23 cellular contexts compared by ENCODE assay signal in genomic region chr7:134545918-134546317, GRCh38. TPM values are rescaled to one million over a fixed set of nuclear protein-coding genes. Genes with fewer than 3 reads are reported as not detected.
"Had no signal": no experiment of that assay in that cellular context is flagged by ENCODE, and none has a peak within 500 bp of the region (broad histone marks: within the 10 kb centered on the region; RNA-seq: fewer than 3 reads in every experiment).

No MANE protein-coding gene starts in this region.

- H3K27ac ChIP-seq: SJSA1, SK-N-MC had no signal

- H3K27me3 ChIP-seq: MG63, SJSA1 had no signal

- FAIRE-seq: RCC 7860 had no signal

- H3K9me3 ChIP-seq: MG63, SJSA1 had no signal

- H3K36me3 ChIP-seq: MG63, SJSA1 had no signal

- H3K4me3 ChIP-seq: MG63, SJSA1, SK-N-MC had no signal

- DNase-seq: Karpas-422, KG1, MG63, NCI-H1092, NCI-H1105 treated with DMSO at 0.1 percent for 48 hours, NCI-H1436, NCI-H187, NCI-H2029, NCI-H2081 treated with DMSO at 0.1 percent for 48 hours, NCI-H2171, NCI-H226, NCI-H446, NCI-H510A, NCI-H524 treated with DMSO at 0.1 percent for 48 hours, NCI-H69, NCI-H774, Right ventricle myocardium superior, RPMI8226, SIG-M5 had no signal

RNA-seq across cellular contexts. Expression of gene AKR1B15, which starts 3.0 kb away (rescaled TPM):
- total RNA-seq: HT-29, Right ventricle myocardium superior, SJSA1 had no signal
